Comparison of ENCODE assay signal across 14 cellular contexts in genomic region chr20:43825635-43826034, GRCh38.
"Had no signal": no experiment of that assay in that cellular context is flagged by ENCODE, and none has a peak within 500 bp of the region (broad histone marks: within the 10 kb centered on the region; RNA-seq: fewer than 3 reads in every experiment).

No MANE protein-coding gene starts in this region.

- DNase-seq: activated CD4-positive, alpha-beta T cell treated with anti-CD3 and anti-CD28 coated beads for 36 hours; activated CD8-positive, alpha-beta memory T cell treated with anti-CD3 and anti-CD28 coated beads, Interleukin-2, amount 50 U/mL, for 48 hours; activated CD8-positive, alpha-beta T cell treated with anti-CD3 and anti-CD28 coated beads for 36 hours; aorta; dermis blood vessel endothelial cell; kidney glomerular epithelial cell; mucosa of descending colon; naive thymus-derived CD8-positive, alpha-beta T cell; right cardiac atrium; transverse colon had no signal

- H3K4me1 ChIP-seq: breast epithelium, transverse colon had no signal

- ATAC-seq: activated CD4-positive, alpha-beta T cell treated with anti-CD3 and anti-CD28 coated beads for 36 hours; activated CD8-positive, alpha-beta T cell treated with anti-CD3 and anti-CD28 coated beads for 36 hours; mucosa of descending colon; naive thymus-derived CD8-positive, alpha-beta T cell; right cardiac atrium; stimulated activated effector memory CD8-positive, alpha-beta T cell treated with anti-CD3 and anti-CD28 coated beads, Interleukin-12 subunit alpha, Interleukin-12 subunit beta, amount 100 ng/mL, for 72 hours had no signal

- H3K27ac ChIP-seq: breast epithelium, transverse colon had no signal

- H3K36me3 ChIP-seq: breast epithelium, transverse colon had no signal

- H3K27me3 ChIP-seq: transverse colon had no signal

- H3K9me3 ChIP-seq: mucosa of descending colon, transverse colon had no signal

- H3K4me3 ChIP-seq: breast epithelium, lung, mucosa of descending colon, smooth muscle cell, transverse colon had no signal
